7 cellular contexts compared by ENCODE assay signal in the genomic region with DNA sequence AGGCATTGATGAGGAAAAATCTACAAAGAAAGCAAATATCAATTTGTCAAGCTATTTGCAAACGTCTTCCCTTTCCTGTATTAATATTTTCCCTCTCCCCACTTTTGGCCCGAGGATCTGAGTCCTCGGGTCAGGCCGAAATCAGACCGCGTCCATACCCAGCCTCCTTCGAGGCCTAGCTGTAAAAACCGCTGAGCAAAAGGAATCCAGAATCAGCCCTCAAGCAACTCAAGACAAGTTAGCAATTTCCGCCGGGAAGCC. TPM values are rescaled to one million over a fixed set of nuclear protein-coding genes. Genes with fewer than 3 reads are reported as not detected.
DNase-seq lines count a peak whose midpoint lies in the region; ATAC-seq and TF ChIP-seq lines count a peak whose summit lies in the region.

No MANE protein-coding gene starts in this region.

- peaks cover 0 to 4% (median 0%) of the 10 kb centered on the region in 11 donors for H3K9me3 Mint-ChIP-seq in naive thymus-derived CD4-positive, alpha-beta T cell

- H3K4me3 Mint-ChIP-seq in naive thymus-derived CD4-positive, alpha-beta T cell, result peak overlapping the region; percentile 88 to 94 (median 92)

- ATAC-seq in GM19035 (IDR thresholded peaks at IDR 0.05; ENCODE audit: unreplicated experiment), result peak; percentile 26
- peak; percentile 27 for ATAC-seq in HG03432 (IDR thresholded peaks at IDR 0.05; ENCODE audit: unreplicated experiment)
- ATAC-seq in naive thymus-derived CD4-positive, alpha-beta T cell, result peak; percentile 1

- peaks cover 0 to 9% of the 10 kb centered on the region in 2 donors for H3K4me1 ChIP-seq in breast epithelium
- H3K4me1 ChIP-seq in naive thymus-derived CD4-positive, alpha-beta T cell (ENCODE audit: control insufficient read depth in 2 of 2, insufficient read depth in 2 of 2, low read length in 2 of 2), result peaks cover 21 to 30% of the 10 kb centered on the region in 2 donors

- POLR2A ChIA-PET in naive thymus-derived CD4-positive, alpha-beta T cell (lab: Charles Lee), result interaction anchor here (0.6 to 2.5 kb wide), 14 partner anchors 10 to 562 kb away, joined by 3 to 37 read pairs (median 3); a partner anchor contains a TSS

- H3K4me3 ChIP-seq in breast epithelium, result peak overlapping the region; percentile 92 to 96 (median 96)
- H3K4me3 ChIP-seq in naive thymus-derived CD4-positive, alpha-beta T cell (ENCODE audit: low read length), result peak overlapping the region; percentile 93

- TF ChIP-seq CTCF in breast epithelium (IDR thresholded peaks at IDR 0.05), result no peak

- H3K36me3 Mint-ChIP-seq in naive thymus-derived CD4-positive, alpha-beta T cell, result peaks cover 0 to 13% (median 11%) of the 10 kb centered on the region in 5 donors

- peak overlapping the region; percentile 99 to 100 for H3K27ac ChIP-seq in breast epithelium
- peak overlapping the region; percentile 100 for H3K27ac ChIP-seq in naive thymus-derived CD4-positive, alpha-beta T cell (ENCODE audit: low read depth, low read length)

- no peaks in the 10 kb centered on the region for H3K36me3 ChIP-seq in breast epithelium
- H3K36me3 ChIP-seq in naive thymus-derived CD4-positive, alpha-beta T cell (ENCODE audit: control insufficient read depth in 2 of 3, insufficient read depth in 3 of 3, low read length in 3 of 3), result peaks cover 0 to 5% (median 4%) of the 10 kb centered on the region in 3 experiments

- H3K4me1 Mint-ChIP-seq in naive thymus-derived CD4-positive, alpha-beta T cell, result peaks cover 17 to 48% (median 39%) of the 10 kb centered on the region in 7 donors

- CTCF ChIA-PET in naive thymus-derived CD4-positive, alpha-beta T cell (lab: Charles Lee), result interaction anchor here (0.6 to 1.8 kb wide), 12 partner anchors 8 to 302 kb away, joined by 3 to 13 read pairs (median 4); a partner anchor contains a TSS

- no peak for TF ChIP-seq POLR2A in breast epithelium (IDR thresholded peaks at IDR 0.05)

- intact Hi-C loops in breast epithelium (cut with DNase I; ENCODE audit: low total_unique reads), result no loop called here
- intact Hi-C loops in naive thymus-derived CD4-positive, alpha-beta T cell (cut with micrococcal nuclease), result loop anchor here (1.0 to 10.0 kb wide), 21 partner anchors 12 to 1896 kb away; a partner anchor contains a TSS

- peak overlapping the region; percentile 87 to 97 (median 96) for H3K27ac Mint-ChIP-seq in naive thymus-derived CD4-positive, alpha-beta T cell

- H3K27me3 Mint-ChIP-seq in naive thymus-derived CD4-positive, alpha-beta T cell, result no peaks in the 10 kb centered on the region

- no peaks in the 10 kb centered on the region for H3K9me3 ChIP-seq in breast epithelium
- H3K9me3 ChIP-seq in naive thymus-derived CD4-positive, alpha-beta T cell (ENCODE audit: control insufficient read depth in 2 of 3, low read length in 3 of 3), result no peaks in the 10 kb centered on the region

- no peaks in the 10 kb centered on the region for H3K27me3 ChIP-seq in breast epithelium
- H3K27me3 ChIP-seq in naive thymus-derived CD4-positive, alpha-beta T cell (ENCODE audit: control insufficient read depth in 2 of 2, insufficient read depth in 2 of 2, low read length in 2 of 2), result no peaks in the 10 kb centered on the region

- DNase-seq in breast epithelium (ENCODE audit: low spot score in 2 of 2), result no peak
- DNase-seq in naive thymus-derived CD4-positive, alpha-beta T cell, result no peak
- DNase-seq in retina, result no peak
- DNase-seq in GM19240 (ENCODE audit: insufficient read length, low spot score), result no peak
- no peak for DNase-seq in HPDE6-E6E7 (ENCODE audit: extremely low spot score)

RNA-seq across cellular contexts. Expression of a gene that starts 0.4 kb away (rescaled TPM):
- 10 to 100 TPM; 37.7 to 60.4 (median 39.4) TPM for total RNA-seq in breast epithelium
- total RNA-seq in naive thymus-derived CD4-positive, alpha-beta T cell, result 100 to 1,000 TPM in 3 of 5 experiments, 10 to 100 TPM in 2; 65.1 to 143 (median 111) TPM
- 10 to 100 TPM; 63.1 to 79.7 TPM for polyA plus RNA-seq in naive thymus-derived CD4-positive, alpha-beta T cell

RNA-seq across cellular contexts. Expression of a gene that starts 24.1 kb away (rescaled TPM):
- total RNA-seq in breast epithelium, result 10 to 100 TPM; 16.0 to 23.3 (median 16.3) TPM
- 10 to 100 TPM; 21.2 to 30.3 (median 22.1) TPM for total RNA-seq in naive thymus-derived CD4-positive, alpha-beta T cell
- 1 to 10 TPM; 1.2 to 2.2 TPM for polyA plus RNA-seq in naive thymus-derived CD4-positive, alpha-beta T cell

RNA-seq across cellular contexts. Expression of a gene that starts 24.2 kb away (rescaled TPM):
- 1 to 10 TPM; 1.8 to 3.5 (median 2.3) TPM for total RNA-seq in breast epithelium
- total RNA-seq in naive thymus-derived CD4-positive, alpha-beta T cell, result 10 to 100 TPM in 1 of 5 experiments, 1 to 10 TPM in 4; 2.6 to 26.6 (median 3.6) TPM
- 1 to 10 TPM; 1.6 to 1.7 TPM for polyA plus RNA-seq in naive thymus-derived CD4-positive, alpha-beta T cell
